ENCODE assay signal across 1 cellular context in genomic region chr20:35768731-35769664, GRCh38.
A peak's percentile ranks its signal among the peaks of the same experiment; 100 is the strongest.
TF ChIP-seq lines count a peak whose summit lies in the region.

No MANE protein-coding gene starts in this region.

TF ChIP-seq in HEK293, 187 proteins besides CTCF, POLR2A, EP300 and RAD21 (continued from another document):
- TF ChIP-seq SP7 (tag by site-specific recombination; IDR thresholded peaks at IDR 0.05) = no peak
- no peak for TF ChIP-seq ZNF292 (tag by site-specific recombination; IDR thresholded peaks at IDR 0.05; ENCODE audit: borderline replicate concordance, low read depth)
- peak; percentile 93 for TF ChIP-seq ZBTB17 (tag by site-specific recombination; IDR thresholded peaks at IDR 0.05)
- TF ChIP-seq ZNF837 (tag by site-specific recombination; IDR thresholded peaks at IDR 0.05) = no peak
- peak; percentile 54; the same call in 1 of the 2 replicates for TF ChIP-seq PRDM10 (tag by site-specific recombination; IDR thresholded peaks at IDR 0.05)
- no peak for TF ChIP-seq PATZ1 (tag by site-specific recombination; IDR thresholded peaks at IDR 0.05)
- TF ChIP-seq ZNF843 (tag by site-specific recombination; IDR thresholded peaks at IDR 0.05) = no peak
- TF ChIP-seq GLIS1 (tag by site-specific recombination; IDR thresholded peaks at IDR 0.05) = peak; percentile 12; the same call in 1 of the 2 replicates
- TF ChIP-seq ZNF26 (tag by site-specific recombination; IDR thresholded peaks at IDR 0.05) = no peak
- peak; percentile 56 for TF ChIP-seq FEZF1 (tag by site-specific recombination; IDR thresholded peaks at IDR 0.05)
- no peak for TF ChIP-seq ZNF585B (tag by site-specific recombination; IDR thresholded peaks at IDR 0.05)
- no peak for TF ChIP-seq MZF1 (tag by site-specific recombination; IDR thresholded peaks at IDR 0.05; ENCODE audit: borderline replicate concordance)
- TF ChIP-seq ZNF571 (tag by site-specific recombination; IDR thresholded peaks at IDR 0.05) = no peak
- TF ChIP-seq GLI4 (tag by site-specific recombination; IDR thresholded peaks at IDR 0.05) = no peak
- TF ChIP-seq SCRT1 (tag by site-specific recombination; IDR thresholded peaks at IDR 0.05; ENCODE audit: borderline replicate concordance) = no peak
- peak; percentile 75 for TF ChIP-seq GFI1B (tag by site-specific recombination; IDR thresholded peaks at IDR 0.05)
- TF ChIP-seq ZNF548 (tag by site-specific recombination; IDR thresholded peaks at IDR 0.05) = no peak
- peak; percentile 57; the same call in 1 of the 2 replicates for TF ChIP-seq SCRT2 (tag by site-specific recombination; IDR thresholded peaks at IDR 0.05)
